Comparison of ENCODE assay signal across 9 cellular contexts in genomic region chr1:35894183-35894582, GRCh38. TPM values are rescaled to one million over a fixed set of nuclear protein-coding genes. Genes with fewer than 3 reads are reported as not detected.
A peak's percentile ranks its signal among the peaks of the same experiment; 100 is the strongest.
DNase-seq lines count a peak whose midpoint lies in the region; ATAC-seq, FAIRE-seq and TF ChIP-seq lines count a peak whose summit lies in the region.
"Had no signal": no experiment of that assay in that cellular context is flagged by ENCODE, and none has a peak within 500 bp of the region (broad histone marks: within the 10 kb centered on the region; RNA-seq: fewer than 3 reads in every experiment).

No MANE protein-coding gene starts in this region.

- H3K4me3 Mint-ChIP-seq in natural killer cell: no peak overlapping the region

- H3K27me3 Mint-ChIP-seq in natural killer cell (ENCODE audit: low read depth in 2 of 2): no peaks in the 10 kb centered on the region

- no peak for TF ChIP-seq CTCF in natural killer cell (IDR thresholded peaks at IDR 0.05)

- H3K36me3 Mint-ChIP-seq in natural killer cell: peaks cover 9% of the 10 kb centered on the region

- no peaks in the 10 kb centered on the region for H3K9me3 Mint-ChIP-seq in natural killer cell

- peaks cover 0 to 5% of the 10 kb centered on the region in 2 donors for H3K4me1 Mint-ChIP-seq in natural killer cell

- intact Hi-C loops in natural killer cell (cut with micrococcal nuclease): no loop called here

- peak; percentile 74 for ATAC-seq in HG03432 (IDR thresholded peaks at IDR 0.05; ENCODE audit: unreplicated experiment)
- peak; percentile 58 to 84 (median 65) for ATAC-seq in natural killer cell
- no peak for ATAC-seq in HG02571 (IDR thresholded peaks at IDR 0.05; ENCODE audit: unreplicated experiment)

- DNase-seq in GM18507 (ENCODE audit: extremely low spot score, insufficient read length, low read depth) (peak; percentile 7), amniotic epithelial cell (ENCODE audit: low read depth) (peak; percentile 78), natural killer cell (no peak), SW 1271 (lab: John Stamatoyannopoulos, UW) (no peak), HCEC 1CT (no peak)
- no peak for DNase-seq in central memory CD4-positive, alpha-beta T cell

- H3K27ac Mint-ChIP-seq in natural killer cell: peak overlapping the region in 1 of 2 donors; percentile 48

- FAIRE-seq in GM18507 (lab: Jason Lieb, UNC): peak; percentile 89
- FAIRE-seq: frontal cortex had no signal

RNA-seq across cellular contexts. Expression of gene AGO1, which starts 11.2 kb away (rescaled TPM):
- 10 to 100 TPM; 30.1 to 34.5 (median 34.3) TPM for total RNA-seq in natural killer cell

RNA-seq across cellular contexts. Expression of gene AGO3, which starts 36.7 kb away (rescaled TPM):
- 10 to 100 TPM; 36.5 to 49.6 (median 49.0) TPM for total RNA-seq in natural killer cell

Comparison
In these comparisons a context has a peak if more than half of its experiments do, and no peak if none do; other contexts are left out.
1. DNase-seq: peak in GM18507 (single experiment) and amniotic epithelial cell (single experiment); none in natural killer cell (single experiment), central memory CD4-positive, alpha-beta T cell (single experiment), SW 1271 (0 of 2) and HCEC 1CT (single experiment).